Comparison of ENCODE assay signal across 9 cellular contexts in the genomic region with DNA sequence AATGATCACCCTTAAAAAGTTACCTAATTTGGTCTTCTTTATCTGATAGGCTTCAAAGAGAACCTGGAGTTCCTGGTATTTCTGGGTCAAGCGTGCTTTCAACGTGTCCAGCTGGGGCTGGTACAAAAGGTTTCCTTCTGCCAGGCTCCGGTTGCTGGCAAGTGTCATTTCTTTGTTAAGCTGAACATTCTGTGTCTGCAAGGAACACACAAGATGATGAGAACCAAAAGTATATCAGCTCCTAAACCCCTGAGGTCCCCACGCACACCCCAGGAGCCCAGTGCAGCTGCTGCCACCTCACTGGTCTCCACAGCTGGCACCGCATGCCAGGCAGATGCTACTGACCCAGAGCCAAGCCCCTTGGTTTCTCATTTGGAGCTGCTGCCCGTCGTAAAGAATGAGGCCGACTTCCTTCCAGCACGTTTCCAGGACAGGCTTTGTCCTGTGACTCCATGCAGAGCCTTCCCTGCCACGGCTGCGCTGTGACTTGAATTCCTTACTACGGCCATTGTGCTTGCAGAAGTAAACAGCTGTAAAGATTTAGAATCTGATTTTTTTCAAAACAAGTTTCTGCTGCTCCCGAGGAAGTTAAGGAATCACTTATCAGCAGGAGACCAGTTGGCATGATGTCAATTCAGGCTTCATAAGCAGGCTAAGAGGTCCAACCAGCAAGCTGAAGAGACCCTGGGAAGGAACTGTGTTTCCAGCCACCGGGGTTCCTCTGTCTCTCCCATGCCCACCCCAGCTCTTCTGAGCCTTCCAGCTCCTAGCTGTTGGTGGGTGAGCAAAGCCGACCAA. TPM values are rescaled to one million over a fixed set of nuclear protein-coding genes. Genes with fewer than 3 reads are reported as not detected.
DNase-seq lines count a peak whose midpoint lies in the region; ATAC-seq and TF ChIP-seq lines count a peak whose summit lies in the region.
"Had no signal": no experiment of that assay in that cellular context is flagged by ENCODE, and none has a peak within 500 bp of the region (broad histone marks: within the 10 kb centered on the region; RNA-seq: fewer than 3 reads in every experiment).

No MANE protein-coding gene starts in this region.

- ATAC-seq in foreskin keratinocyte (no peak), GM18520 (IDR thresholded peaks at IDR 0.05; ENCODE audit: unreplicated experiment) (no peak)

- no peaks in the 10 kb centered on the region for H3K9me3 ChIP-seq in SU-DHL-6 (ENCODE audit: insufficient read depth, low read length)
- H3K9me3 ChIP-seq: ovary had no signal

- peak overlapping the region; percentile 36 for H3K4me2 ChIP-seq in SU-DHL-6 (ENCODE audit: low read depth, low read length, poor library complexity, severe bottlenecking)

- H3K4me3 ChIP-seq in SU-DHL-6 (ENCODE audit: insufficient read depth, low read length, poor library complexity, severe bottlenecking) = no peak overlapping the region
- H3K4me3 ChIP-seq: ovary had no signal

- H3K4me1 ChIP-seq in foreskin keratinocyte = peaks cover 42% of the 10 kb centered on the region

- DNase-seq in EL (peak; percentile 33), foreskin keratinocyte (no peak), retina (peak; percentile 78), SKM-1 (lab: John Stamatoyannopoulos, UW; ENCODE audit: unreplicated experiment) (no peak), cerebellum (ENCODE audit: low spot score) (no peak)
- no peak for DNase-seq in stimulated activated naive CD4-positive, alpha-beta T cell treated with Interleukin-2 at 50 U/mL for 16 hours (lab: John Stamatoyannopoulos, UW)

- no peaks in the 10 kb centered on the region for H3K36me3 ChIP-seq in SU-DHL-6 (ENCODE audit: low read length)
- H3K36me3 ChIP-seq: ovary had no signal

- no peaks in the 10 kb centered on the region for H3K27me3 ChIP-seq in SU-DHL-6 (ENCODE audit: low read length)
- H3K27me3 ChIP-seq in foreskin keratinocyte = no peaks in the 10 kb centered on the region
- H3K27me3 ChIP-seq: ovary had no signal

- H4K20me1 ChIP-seq in SU-DHL-6 (ENCODE audit: low read depth, low read length) = no peaks in the 10 kb centered on the region

- no peaks in the 10 kb centered on the region for H3K79me2 ChIP-seq in SU-DHL-6 (ENCODE audit: insufficient read depth, low read length)

- TF ChIP-seq CTCF in SU-DHL-6 (IDR thresholded peaks at IDR 0.05; ENCODE audit: insufficient read depth, low read length, poor library complexity, severe bottlenecking) (no peak), foreskin keratinocyte (conservative IDR thresholded peaks at IDR 0.05) (no peak)

- no peak overlapping the region; the same call in 1 of the 2 replicates for H3K9ac ChIP-seq in SU-DHL-6 (ENCODE audit: low read length)

- H3K27ac ChIP-seq in SU-DHL-6 (ENCODE audit: low read depth, low read length) (no peak overlapping the region), foreskin keratinocyte (peak overlapping the region; percentile 77)
- H3K27ac ChIP-seq: ovary had no signal

- no peaks in the 10 kb centered on the region for H3K9me2 ChIP-seq in SU-DHL-6 (replicated peaks; ENCODE audit: insufficient read depth, low read length)

- H2AFZ ChIP-seq in SU-DHL-6 (ENCODE audit: low read depth, low read length, severe bottlenecking) = no peak overlapping the region

- no peaks in the 10 kb centered on the region for H3F3A ChIP-seq in SU-DHL-6 (ENCODE audit: insufficient read depth)

RNA-seq across cellular contexts. Expression of a gene that starts 24.9 kb away (rescaled TPM):
- total RNA-seq in foreskin keratinocyte (49.3 and 59.0 TPM in 2 replicates), cerebellum (17.6 TPM)
- 47.0 and 56.0 TPM in 2 replicates for polyA plus RNA-seq in foreskin keratinocyte

RNA-seq across cellular contexts. Expression of a gene that starts 35.8 kb away (rescaled TPM):
- 35.0 and 35.9 TPM in 2 replicates for total RNA-seq in foreskin keratinocyte
- polyA plus RNA-seq in foreskin keratinocyte = 19.7 and 20.6 TPM in 2 replicates
- 60.3 TPM for total RNA-seq in cerebellum

Comparison
In these comparisons a context has a peak if more than half of its experiments do, and no peak if none do; other contexts are left out.
1. DNase-seq: peak in EL (single experiment) and retina (single experiment); none in foreskin keratinocyte (0 of 2), SKM-1 (single experiment), stimulated activated naive CD4-positive, alpha-beta T cell treated with Interleukin-2 at 50 U/mL for 16 hours (single experiment) and cerebellum (single experiment).